ENCODE assay signal across 11 cellular contexts in genomic region chr1:228340686-228341449, GRCh38.
DNase-seq lines count a peak whose midpoint lies in the region; ATAC-seq and TF ChIP-seq lines count a peak whose summit lies in the region.
"Had no signal": no experiment of that assay in that cellular context is flagged by ENCODE, and none has a peak within 500 bp of the region (broad histone marks: within the 10 kb centered on the region; RNA-seq: fewer than 3 reads in every experiment).

No MANE protein-coding gene starts in this region.

- H3K36me3 ChIP-seq in trophoblast cell (ENCODE audit: control insufficient read depth in 1 of 2, insufficient read depth in 2 of 2, low read length in 2 of 2): peaks cover 7 to 8% of the 10 kb centered on the region in 2 experiments
- H3K36me3 ChIP-seq in effector memory CD4-positive, alpha-beta T cell (ENCODE audit: control insufficient read depth, insufficient read depth, low read length): no peaks in the 10 kb centered on the region

- no peak overlapping the region for H2BK5ac ChIP-seq in trophoblast cell (ENCODE audit: low read depth, low read length, poor library complexity)

- H3K18ac ChIP-seq in trophoblast cell (ENCODE audit: low read length): no peak overlapping the region

- DNase-seq in NCI-H1105 treated with DMSO at 0.1 percent for 48 hours (lab: John Stamatoyannopoulos, UW) (peak; percentile 31), NCI-H1105 (lab: John Stamatoyannopoulos, UW) (no peak), NB4 (ENCODE audit: low read depth) (peak; percentile 66), fibroblast of pulmonary artery (ENCODE audit: low read depth) (no peak), trophoblast cell (peak; percentile 71 to 88)
- DNase-seq in effector memory CD4-positive, alpha-beta T cell: no peak
- DNase-seq: NCI-H1930; stimulated activated CD4-positive, alpha-beta T cell treated with anti-CD3 and anti-CD28 coated beads, Interleukin-12 subunit alpha, Interleukin-12 subunit beta, amount 100 ng/mL, for 4 hours had no signal

- no peak overlapping the region for H3K4me2 ChIP-seq in trophoblast cell (ENCODE audit: low read length)

- H3K27me3 ChIP-seq in trophoblast cell (ENCODE audit: insufficient read depth, low read length): no peaks in the 10 kb centered on the region
- H3K27me3 ChIP-seq in effector memory CD4-positive, alpha-beta T cell (replicated peaks; ENCODE audit: control insufficient read depth, insufficient read depth, low read length, poor library complexity, severe bottlenecking): no peaks in the 10 kb centered on the region
- H3K27me3 ChIP-seq: tibial nerve had no signal

- no peak overlapping the region for H4K12ac ChIP-seq in trophoblast cell (ENCODE audit: low read depth, low read length)

- no peaks in the 10 kb centered on the region for H3K79me1 ChIP-seq in trophoblast cell (ENCODE audit: low read length)

- no peak overlapping the region for H3K4ac ChIP-seq in trophoblast cell (ENCODE audit: low read depth, low read length)

- no peaks in the 10 kb centered on the region for H3K79me2 ChIP-seq in trophoblast cell (ENCODE audit: control insufficient read depth, insufficient read depth, low read length, poor library complexity)

- H4K91ac ChIP-seq in trophoblast cell (ENCODE audit: low read depth, low read length): no peak overlapping the region

- WGBS in trophoblast cell (ENCODE audit: extremely low coverage, insufficient coverage, insufficient read length): no CpG with 5 or more reads among the region's 39 CpGs

- TF ChIP-seq CTCF in NB4 (IDR thresholded peaks at IDR 0.05; ENCODE audit: low read depth, low read length) (peak; percentile 51), fibroblast of pulmonary artery (IDR thresholded peaks at IDR 0.05; ENCODE audit: low read length, missing control alignments) (peak; percentile 24)

- H3K9me3 ChIP-seq in trophoblast cell (ENCODE audit: insufficient read depth, low read depth, low read length): peaks cover 2% of the 10 kb centered on the region
- H3K9me3 ChIP-seq in effector memory CD4-positive, alpha-beta T cell (ENCODE audit: control insufficient read depth, low read length): no peaks in the 10 kb centered on the region
- H3K9me3 ChIP-seq: tibial nerve had no signal

- H3K4me3 ChIP-seq in NB4 (ENCODE audit: low read depth, low read length): no peak overlapping the region
- H3K4me3 ChIP-seq in fibroblast of pulmonary artery (replicated peaks; ENCODE audit: low read depth, low read length): no peak overlapping the region
- H3K4me3 ChIP-seq in trophoblast cell (ENCODE audit: low read depth, low read length): no peak overlapping the region
- no peak overlapping the region for H3K4me3 ChIP-seq in effector memory CD4-positive, alpha-beta T cell (ENCODE audit: insufficient read depth, low read depth, low read length, poor library complexity, severe bottlenecking)
- H3K4me3 ChIP-seq: tibial nerve had no signal

- H2BK12ac ChIP-seq in trophoblast cell (ENCODE audit: low read length): no peak overlapping the region

- no peak overlapping the region for H4K8ac ChIP-seq in trophoblast cell (ENCODE audit: low read depth, low read length)

- no peak for TF ChIP-seq POLR2A in NB4 (IDR thresholded peaks at IDR 0.05; ENCODE audit: extremely low read depth, insufficient read length)

- no peak overlapping the region for H2AFZ ChIP-seq in trophoblast cell (ENCODE audit: insufficient read depth, low read length, poor library complexity)

- ATAC-seq in HG02759 (IDR thresholded peaks at IDR 0.05; ENCODE audit: unreplicated experiment): no peak
- ATAC-seq in HG03442 (IDR thresholded peaks at IDR 0.05; ENCODE audit: unreplicated experiment): no peak

- no peak overlapping the region for H2BK120ac ChIP-seq in trophoblast cell (ENCODE audit: insufficient read depth, low read length, poor library complexity)

- no peak overlapping the region for H3K27ac ChIP-seq in trophoblast cell (ENCODE audit: low read depth, low read length)
- no peak overlapping the region for H3K27ac ChIP-seq in effector memory CD4-positive, alpha-beta T cell (ENCODE audit: insufficient read depth, low read length, poor library complexity, severe bottlenecking)
- H3K27ac ChIP-seq: tibial nerve had no signal

- H2AK5ac ChIP-seq in trophoblast cell (ENCODE audit: low read length): no peak overlapping the region

- H3K4me1 ChIP-seq in trophoblast cell (ENCODE audit: control insufficient read depth in 1 of 2, insufficient read depth in 2 of 2, low read length in 2 of 2): peaks cover 0 to 2% of the 10 kb centered on the region in 2 experiments
- H3K4me1 ChIP-seq in effector memory CD4-positive, alpha-beta T cell (ENCODE audit: control insufficient read depth, insufficient read depth, low read length, poor library complexity, severe bottlenecking): no peaks in the 10 kb centered on the region
- H3K4me1 ChIP-seq: tibial nerve had no signal

- H3K23ac ChIP-seq in trophoblast cell (ENCODE audit: low read length): no peak overlapping the region

- H3K14ac ChIP-seq in trophoblast cell (ENCODE audit: low read length): no peak overlapping the region

- no peak overlapping the region for H3K9ac ChIP-seq in trophoblast cell (ENCODE audit: low read length)

Comparison
In these comparisons a context has a peak if more than half of its experiments do, and no peak if none do; other contexts are left out.
1. DNase-seq: peak in NCI-H1105 treated with DMSO at 0.1 percent for 48 hours (single experiment), NB4 (single experiment) and trophoblast cell (2 of 2); none in NCI-H1105 (single experiment), fibroblast of pulmonary artery (single experiment) and effector memory CD4-positive, alpha-beta T cell (0 of 3).